In the genomic region with DNA sequence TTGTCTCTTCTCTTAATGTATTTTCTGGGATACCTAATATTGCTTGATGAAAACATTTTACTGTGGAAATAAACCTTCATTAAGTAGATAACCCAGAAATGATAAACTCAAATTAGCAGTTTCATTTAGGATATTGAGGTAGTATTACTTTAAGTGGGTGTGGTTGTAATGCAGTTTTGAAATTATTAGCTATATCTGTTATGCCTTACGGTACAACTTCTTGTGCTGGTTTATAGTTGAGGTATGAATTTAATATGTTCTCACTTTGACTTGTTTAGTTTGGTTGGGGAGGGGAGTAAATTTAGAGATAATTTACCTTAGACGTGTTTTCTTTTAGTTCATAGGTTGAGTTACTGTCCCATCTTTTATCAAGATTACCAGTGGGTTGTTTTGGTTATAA, we compare ENCODE assay signal across 16 cellular contexts.
DNase-seq lines count a peak whose midpoint lies in the region; ATAC-seq, FAIRE-seq and TF ChIP-seq lines count a peak whose summit lies in the region.
"Had no signal": no experiment of that assay in that cellular context is flagged by ENCODE, and none has a peak within 500 bp of the region (broad histone marks: within the 10 kb centered on the region; RNA-seq: fewer than 3 reads in every experiment).

No MANE protein-coding gene starts in this region.

- H3K27me3 ChIP-seq in GM06990 (replicated peaks; ENCODE audit: control insufficient read depth, insufficient read depth, low read length) (no peaks in the 10 kb centered on the region), MM.1S (replicated peaks; ENCODE audit: insufficient read depth, low read length) (no peaks in the 10 kb centered on the region), GM12878 (replicated peaks in 1 of 2; ENCODE audit: control insufficient read depth in 2 of 2, insufficient read depth in 2 of 2, low read length in 1 of 2) (no peaks in the 10 kb centered on the region), ovary (no peaks in the 10 kb centered on the region)
- H3K27me3 ChIP-seq: SJCRH30 had no signal

- no peak for TF ChIP-seq CTCF in GM06990 (IDR thresholded peaks at IDR 0.05; ENCODE audit: insufficient read depth, low read length, poor library complexity, severe bottlenecking)
- no peak for TF ChIP-seq CTCF in MM.1S (IDR thresholded peaks at IDR 0.05; ENCODE audit: low read length)
- no peak for TF ChIP-seq CTCF in GM12878 (IDR thresholded peaks at IDR 0.05 in 2 of 3, conservative IDR thresholded peaks at IDR 0.05 in 1 of 3; ENCODE audit: control insufficient read depth in 2 of 3, extremely low read depth in 1 of 3, insufficient read depth in 1 of 3, low read depth in 3 of 3, low read length in 3 of 3)
- TF ChIP-seq CTCF in ovary (IDR thresholded peaks at IDR 0.05) = no peak

- H3K9me2 ChIP-seq in MM.1S (replicated peaks; ENCODE audit: insufficient read depth, low read length) = no peaks in the 10 kb centered on the region

- H3K79me2 ChIP-seq in MM.1S (ENCODE audit: low read length) = peaks cover 39% of the 10 kb centered on the region
- H3K79me2 ChIP-seq in GM12878 (ENCODE audit: control insufficient read depth, insufficient read depth, low read length) = peaks cover 61% of the 10 kb centered on the region

- peak overlapping the region; percentile 40 to 48 for H3K4me3 Mint-ChIP-seq in stimulated activated naive B cell treated with anti-CD40 and anti-IgM and Interleukin-4, amounts not matched to agents 10 μg/mL and 1 μg/mL and 100 μg/mL, for 72 hours

- RAD21 ChIA-PET in GM12878 (lab: Charles Lee; ENCODE audit: unreplicated experiment) = interaction anchor here (1.3 to 6.5 kb wide), 5 partner anchors 11 to 87 kb away, joined by 4 to 53 read pairs (median 5); no protein-coding TSS in a partner anchor

- peaks cover 42 to 66% of the 10 kb centered on the region in 2 donors for H3K4me1 Mint-ChIP-seq in stimulated activated naive B cell treated with anti-CD40 and anti-IgM and Interleukin-4, amounts not matched to agents 10 μg/mL and 1 μg/mL and 100 μg/mL, for 72 hours

- H3K4me1 ChIP-seq in MM.1S (ENCODE audit: low read length) (peaks cover 54% of the 10 kb centered on the region), GM12878 (ENCODE audit: control insufficient read depth, insufficient read depth, low read length) (peaks cover 33% of the 10 kb centered on the region), ovary (ENCODE audit: insufficient read depth) (no peaks in the 10 kb centered on the region)
- H3K4me1 ChIP-seq: SJCRH30 had no signal

- peak overlapping the region; percentile 67 for H3K27ac Mint-ChIP-seq in stimulated activated naive B cell treated with anti-CD40 and anti-IgM and Interleukin-4, amounts not matched to agents 10 μg/mL and 1 μg/mL and 100 μg/mL, for 72 hours

- peaks cover 40% of the 10 kb centered on the region for H3F3A ChIP-seq in MM.1S (ENCODE audit: insufficient read depth, low read length)

- H3K9me3 Mint-ChIP-seq in stimulated activated naive B cell treated with anti-CD40 and anti-IgM and Interleukin-4, amounts not matched to agents 10 μg/mL and 1 μg/mL and 100 μg/mL, for 72 hours = no peaks in the 10 kb centered on the region

- ATAC-seq in GM12878 (0 out of 3 replicates have a peak, but pooled peaks have one; percentile 9), HG02642 (IDR thresholded peaks at IDR 0.05; ENCODE audit: poor library complexity, unreplicated experiment) (no peak)
- no peak for ATAC-seq in stimulated activated naive B cell treated with anti-CD40 and anti-IgM and Interleukin-4, amounts not matched to agents 10 μg/mL and 1 μg/mL and 100 μg/mL, for 72 hours (replicated peaks)

- peaks cover 0 to 11% of the 10 kb centered on the region in 2 donors for H3K36me3 Mint-ChIP-seq in stimulated activated naive B cell treated with anti-CD40 and anti-IgM and Interleukin-4, amounts not matched to agents 10 μg/mL and 1 μg/mL and 100 μg/mL, for 72 hours

- H3K4me3 ChIP-seq in GM06990 (replicated peaks; ENCODE audit: low read depth, low read length) = peak overlapping the region; percentile 60
- H3K4me3 ChIP-seq in MM.1S (ENCODE audit: low read length) = peak overlapping the region; percentile 56; the same call in 1 of the 2 replicates
- H3K4me3 ChIP-seq in GM12878 = peak overlapping the region; percentile 51
- H3K4me3 ChIP-seq in ovary = no peak overlapping the region
- H3K4me3 ChIP-seq: SJCRH30 had no signal

- no peak overlapping the region for H3K27ac ChIP-seq in MM.1S (ENCODE audit: low read length)
- H3K27ac ChIP-seq in GM12878 (ENCODE audit: control insufficient read depth, insufficient read depth) = peak overlapping the region; percentile 45
- H3K27ac ChIP-seq in ovary = no peak overlapping the region
- H3K27ac ChIP-seq: SJCRH30 had no signal

- H3K9me3 ChIP-seq in MM.1S (replicated peaks; ENCODE audit: insufficient read depth, low read length) (no peaks in the 10 kb centered on the region), GM12878 (replicated peaks; ENCODE audit: control insufficient read depth, insufficient read depth, low read length) (peaks cover 2% of the 10 kb centered on the region; the same call in 2 of the 3 replicates), ovary (no peaks in the 10 kb centered on the region)
- H3K9me3 ChIP-seq: SJCRH30 had no signal

- BruUV-seq in GM12878 (replicated peaks; lab: Mats Ljungman, UMichigan) = no TSS peak

- H4K20me1 ChIP-seq in MM.1S (ENCODE audit: insufficient read depth, low read length) = no peaks in the 10 kb centered on the region
- no peaks in the 10 kb centered on the region for H4K20me1 ChIP-seq in GM12878 (ENCODE audit: control insufficient read depth, insufficient read depth)

- no peak for TF ChIP-seq POLR2A in GM12878 (IDR thresholded peaks at IDR 0.05; ENCODE audit: low read depth, low read length)
- TF ChIP-seq POLR2A in ovary (IDR thresholded peaks at IDR 0.05) = no peak

- H3K36me3 ChIP-seq in GM06990 (ENCODE audit: control insufficient read depth, insufficient read depth, low read length) (peaks cover 2% of the 10 kb centered on the region; the same call in 1 of the 2 replicates), MM.1S (replicated peaks; ENCODE audit: insufficient read depth, low read length) (no peaks in the 10 kb centered on the region), GM12878 (ENCODE audit: control insufficient read depth in 2 of 2, insufficient read depth in 2 of 2, low read length in 1 of 2) (no peaks in the 10 kb centered on the region; a peak in 1 of 4 replicates), ovary (no peaks in the 10 kb centered on the region)

- intact Hi-C loops in GM12878 (cut with micrococcal nuclease; ENCODE audit: unreplicated experiment) = no loop called here
- intact Hi-C loops in ovary (cut with DNase I) = no loop called here

- WGBS in GM12878 (ENCODE audit: insufficient coverage, insufficient replicate concordance, low lambda C conversion rate, missing lambda C conversion rate) = 0% methylated on average over 2 of the region's 2 CpGs
- 65 to 70% (median 67%) methylated on average over 2 of the region's 2 CpGs for WGBS in ovary, 3 donors

- H3K27me3 Mint-ChIP-seq in stimulated activated naive B cell treated with anti-CD40 and anti-IgM and Interleukin-4, amounts not matched to agents 10 μg/mL and 1 μg/mL and 100 μg/mL, for 72 hours = no peaks in the 10 kb centered on the region

- CTCF ChIA-PET in GM12878 (lab: Yijun Ruan, JAX) = interaction anchor here (1.2 to 6.4 kb wide), 6 partner anchors 12 to 112 kb away, joined by 3 to 56 read pairs (median 8); a partner anchor contains a TSS

- no peak for DNase-seq in GM06990 (ENCODE audit: extremely low read depth, insufficient read length)
- no peak for DNase-seq in MM.1S
- DNase-seq in GM12878 (ENCODE audit: low read depth, low spot score) = no peak
- no peak for DNase-seq in stimulated activated naive B cell treated with anti-CD40 and anti-IgM and Interleukin-4, amounts not matched to agents 10 μg/mL and 1 μg/mL and 100 μg/mL, for 72 hours
- no peak for DNase-seq in NCI-H1105 treated with DMSO at 0.1 percent for 48 hours (lab: John Stamatoyannopoulos, UW)
- DNase-seq in ovary = no peak
- DNase-seq: COR-L47, DMS53, IMR-90, NCI-H1092, NCI-H187, NCI-H446, NCI-H748 treated with DMSO at 0.1 percent for 48 hours, RPMI8226, SJCRH30 had no signal

- FAIRE-seq in GM12878 (lab: Jason Lieb, UNC) = no peak

- no peak for TF ChIP-seq EP300 in GM12878 (IDR thresholded peaks at IDR 0.05; ENCODE audit: borderline replicate concordance in 1 of 2, control insufficient read depth in 1 of 2, low read depth in 2 of 2, low read length in 2 of 2)
- no peak for TF ChIP-seq EP300 in ovary (IDR thresholded peaks at IDR 0.05)

- in situ Hi-C loops in GM12878 (cut with MboI) = no loop called here

- no peak for TF ChIP-seq RAD21 in GM12878 (IDR thresholded peaks at IDR 0.05; ENCODE audit: insufficient read depth, low read depth, low read length)

- H3K4me2 ChIP-seq in MM.1S (ENCODE audit: low read depth, low read length) = peak overlapping the region; percentile 83
- peak overlapping the region; percentile 66 for H3K4me2 ChIP-seq in GM12878 (ENCODE audit: control insufficient read depth, insufficient read depth)

- no peak overlapping the region for H2AFZ ChIP-seq in MM.1S (ENCODE audit: low read length)
- H2AFZ ChIP-seq in GM12878 (ENCODE audit: control insufficient read depth, low read depth, low read length) = no peak overlapping the region; the same call in 1 of the 2 replicates

- no peak overlapping the region for H3K9ac ChIP-seq in MM.1S (ENCODE audit: low read length)
- H3K9ac ChIP-seq in GM12878 (ENCODE audit: control insufficient read depth, insufficient read depth, low read length) = peak overlapping the region; percentile 43

- POLR2A ChIA-PET in GM12878 (lab: Charles Lee) = interaction anchor here (1.3 kb wide), 1 partner anchor 10 kb away, joined by 3 read pairs; no protein-coding TSS in a partner anchor

- SMC1A ChIA-PET in GM12878 (lab: Charles Lee; ENCODE audit: uncharacterized antibody, unreplicated experiment) = interaction anchor here (0.5 to 5.3 kb wide), 8 partner anchors 8 to 112 kb away, joined by 3 to 63 read pairs (median 4); a partner anchor contains a TSS

TF ChIP-seq in GM12878, 131 proteins besides CTCF, POLR2A, EP300 and RAD21:
- TF ChIP-seq ASH2L (IDR thresholded peaks at IDR 0.05; ENCODE audit: borderline replicate concordance, low read depth) = no peak
- peak; percentile 36; the same call in 1 of the 2 replicates for TF ChIP-seq RUNX3 (IDR thresholded peaks at IDR 0.05; ENCODE audit: low read length)
- TF ChIP-seq JUNB (IDR thresholded peaks at IDR 0.05) = peak; percentile 37; the same call in 1 of the 2 replicates
